In genomic region chr20:3244613-3245012, GRCh38 we compare ENCODE assay signal across 1 cellular context.
TF ChIP-seq lines count a peak whose summit lies in the region.

No MANE protein-coding gene starts in this region.

TF ChIP-seq in HepG2, 621 proteins besides CTCF, POLR2A, EP300 and RAD21:
- peak; percentile 89; the same call in 1 of the 2 replicates for TF ChIP-seq ZNF891 (CRISPR knock-in tag; IDR thresholded peaks at IDR 0.05)
- TF ChIP-seq ZNF687 (CRISPR knock-in tag; IDR thresholded peaks at IDR 0.05), result peak; percentile 40
- TF ChIP-seq ZNF383 (CRISPR knock-in tag; IDR thresholded peaks at IDR 0.05; ENCODE audit: borderline replicate concordance), result no peak
- TF ChIP-seq ZBTB3 (CRISPR knock-in tag; IDR thresholded peaks at IDR 0.05; ENCODE audit: borderline replicate concordance, low read depth), result no peak
- 0 out of 2 replicates have a peak, but pooled peaks have one; percentile 54 for TF ChIP-seq ZNF274 (CRISPR knock-in tag; IDR thresholded peaks at IDR 0.05)
- TF ChIP-seq AHR (CRISPR knock-in tag; IDR thresholded peaks at IDR 0.05), result no peak
- peak; percentile 67; the same call in 1 of the 2 replicates for TF ChIP-seq HIC2 (CRISPR knock-in tag; IDR thresholded peaks at IDR 0.05; ENCODE audit: low read depth)
- no peak for TF ChIP-seq IKZF1 (IDR thresholded peaks at IDR 0.05)
- 0 out of 2 replicates have a peak, but pooled peaks have one; percentile 49 for TF ChIP-seq ZNF724P (CRISPR knock-in tag; IDR thresholded peaks at IDR 0.05; ENCODE audit: borderline replicate concordance)
- no peak for TF ChIP-seq PITX1 (CRISPR knock-in tag; IDR thresholded peaks at IDR 0.05)
- TF ChIP-seq CHD2 (IDR thresholded peaks at IDR 0.05; ENCODE audit: low read depth, low read length), result 0 out of 2 replicates have a peak, but pooled peaks have one; percentile 1
- 0 out of 2 replicates have a peak, but pooled peaks have one; percentile 33 for TF ChIP-seq ZNF746 (CRISPR knock-in tag; IDR thresholded peaks at IDR 0.05)
- 0 out of 2 replicates have a peak, but pooled peaks have one; percentile 22 for TF ChIP-seq ZNF572 (CRISPR knock-in tag; IDR thresholded peaks at IDR 0.05)
- no peak for TF ChIP-seq MXD4 (CRISPR knock-in tag; IDR thresholded peaks at IDR 0.05)
- 0 out of 2 replicates have a peak, but pooled peaks have one; percentile 62 for TF ChIP-seq ZNF619 (CRISPR knock-in tag; IDR thresholded peaks at IDR 0.05)
- TF ChIP-seq MZF1 (CRISPR knock-in tag; IDR thresholded peaks at IDR 0.05; ENCODE audit: borderline replicate concordance), result 0 out of 2 replicates have a peak, but pooled peaks have one; percentile 58
- no peak for TF ChIP-seq ZNF556 (CRISPR knock-in tag; IDR thresholded peaks at IDR 0.05; ENCODE audit: borderline replicate concordance)
- 0 out of 2 replicates have a peak, but pooled peaks have one; percentile 74 for TF ChIP-seq NRL (CRISPR knock-in tag; IDR thresholded peaks at IDR 0.05; ENCODE audit: borderline replicate concordance)
- TF ChIP-seq RBAK (CRISPR knock-in tag; IDR thresholded peaks at IDR 0.05), result no peak
- no peak for TF ChIP-seq HNRNPUL1 (IDR thresholded peaks at IDR 0.05; ENCODE audit: low read depth, low read length)
- no peak for TF ChIP-seq MAFG (CRISPR knock-in tag; IDR thresholded peaks at IDR 0.05)
- TF ChIP-seq DZIP1 (CRISPR knock-in tag; IDR thresholded peaks at IDR 0.05), result 0 out of 2 replicates have a peak, but pooled peaks have one; percentile 64
- 0 out of 2 replicates have a peak, but pooled peaks have one; percentile 6 for TF ChIP-seq ARID5B (CRISPR knock-in tag; IDR thresholded peaks at IDR 0.05)
- 0 out of 2 replicates have a peak, but pooled peaks have one; percentile 54 for TF ChIP-seq ZNF280B (CRISPR knock-in tag; IDR thresholded peaks at IDR 0.05; ENCODE audit: borderline replicate concordance)
- no peak for TF ChIP-seq MAFF (IDR thresholded peaks at IDR 0.05; ENCODE audit: low read depth, low read length)
- TF ChIP-seq ZNF510 (CRISPR knock-in tag; IDR thresholded peaks at IDR 0.05; ENCODE audit: low read depth), result no peak
- no peak for TF ChIP-seq CEBPG (CRISPR knock-in tag; IDR thresholded peaks at IDR 0.05)
- no peak for TF ChIP-seq ZNF142 (CRISPR knock-in tag; IDR thresholded peaks at IDR 0.05)
- no peak for TF ChIP-seq ZNF614 (CRISPR knock-in tag; IDR thresholded peaks at IDR 0.05; ENCODE audit: borderline replicate concordance)
- no peak for TF ChIP-seq KAT7 (CRISPR knock-in tag; IDR thresholded peaks at IDR 0.05; ENCODE audit: borderline replicate concordance)
- TF ChIP-seq TEAD3 (CRISPR knock-in tag; optimal IDR thresholded peaks at IDR 0.05; ENCODE audit: borderline replicate concordance), result peak; percentile 75
- no peak for TF ChIP-seq HINFP (CRISPR knock-in tag; IDR thresholded peaks at IDR 0.05; ENCODE audit: low read depth)
- TF ChIP-seq KDM5B (CRISPR knock-in tag; IDR thresholded peaks at IDR 0.05; ENCODE audit: borderline replicate concordance), result peak; percentile 14; the same call in 1 of the 2 replicates
- no peak for TF ChIP-seq ZNF460 (CRISPR knock-in tag; IDR thresholded peaks at IDR 0.05; ENCODE audit: borderline replicate concordance)
